Comparison of ENCODE assay signal across 1 cellular context in genomic region chr2:70087703-70088507, GRCh38.
TF ChIP-seq lines count a peak whose summit lies in the region.

No MANE protein-coding gene starts in this region.

TF ChIP-seq in HepG2, 621 proteins besides CTCF, POLR2A, EP300 and RAD21 (continued from another document and continues in another):
- TF ChIP-seq CREBL2 (CRISPR knock-in tag; IDR thresholded peaks at IDR 0.05; ENCODE audit: borderline replicate concordance) (no peak), FOXP4 (CRISPR knock-in tag; IDR thresholded peaks at IDR 0.05) (no peak), E2F2 (CRISPR knock-in tag; IDR thresholded peaks at IDR 0.05; ENCODE audit: borderline replicate concordance) (peak; percentile 74; the same call in 1 of the 2 replicates), SALL2 (CRISPR knock-in tag; IDR thresholded peaks at IDR 0.05) (no peak), HDAC1 (CRISPR knock-in tag; IDR thresholded peaks at IDR 0.05) (peak; percentile 58), SCMH1 (CRISPR knock-in tag; IDR thresholded peaks at IDR 0.05; ENCODE audit: borderline replicate concordance) (no peak), ZNF710 (CRISPR knock-in tag; IDR thresholded peaks at IDR 0.05; ENCODE audit: borderline replicate concordance) (peak; percentile 61), ZNF275 (CRISPR knock-in tag; IDR thresholded peaks at IDR 0.05; ENCODE audit: borderline replicate concordance) (peak; percentile 89; the same call in 1 of the 2 replicates), REPIN1 (CRISPR knock-in tag; IDR thresholded peaks at IDR 0.05; ENCODE audit: borderline replicate concordance, low read depth) (peak; percentile 83; the same call in 1 of the 2 replicates), ZNF546 (CRISPR knock-in tag; conservative IDR thresholded peaks at IDR 0.05) (peak; percentile 45; the same call in 1 of the 2 replicates), HNRNPL (IDR thresholded peaks at IDR 0.05; ENCODE audit: low read depth, low read length) (peak; percentile 88; the same call in 1 of the 2 replicates), FOXM1 (CRISPR knock-in tag; IDR thresholded peaks at IDR 0.05) (0 out of 2 replicates have a peak, but pooled peaks have one; percentile 40), RARG (CRISPR knock-in tag; IDR thresholded peaks at IDR 0.05; ENCODE audit: low read depth) (no peak), GABPB1 (CRISPR knock-in tag; IDR thresholded peaks at IDR 0.05) (peak; percentile 66), ZBTB20 (CRISPR knock-in tag; IDR thresholded peaks at IDR 0.05; ENCODE audit: borderline replicate concordance, low read depth) (peak; percentile 65), DMAP1 (CRISPR knock-in tag; IDR thresholded peaks at IDR 0.05) (no peak; the same call in none of the 2 replicates), NFIC (IDR thresholded peaks at IDR 0.05; ENCODE audit: low read length) (no peak; the same call in 1 of the 2 replicates), KDM5A (IDR thresholded peaks at IDR 0.05; ENCODE audit: borderline replicate concordance, low read length) (peak; percentile 45; the same call in 1 of the 2 replicates), ZSCAN30 (CRISPR knock-in tag; IDR thresholded peaks at IDR 0.05) (no peak), MIXL1 (CRISPR knock-in tag; IDR thresholded peaks at IDR 0.05) (no peak), ZNF782 (CRISPR knock-in tag; IDR thresholded peaks at IDR 0.05; ENCODE audit: borderline replicate concordance) (peak; percentile 30; the same call in 1 of the 2 replicates), ZBTB8A (CRISPR knock-in tag; IDR thresholded peaks at IDR 0.05; ENCODE audit: borderline replicate concordance, low read depth) (no peak), ATM (IDR thresholded peaks at IDR 0.05; ENCODE audit: borderline replicate concordance) (no peak), HNF4A (CRISPR knock-in tag; IDR thresholded peaks at IDR 0.05) (no peak), ZNF382 (CRISPR knock-in tag; IDR thresholded peaks at IDR 0.05; ENCODE audit: borderline replicate concordance) (no peak), HOXA5 (CRISPR knock-in tag; IDR thresholded peaks at IDR 0.05) (peak; percentile 79), TRIM24 (CRISPR knock-in tag; IDR thresholded peaks at IDR 0.05) (no peak), ZNF781 (CRISPR knock-in tag; IDR thresholded peaks at IDR 0.05; ENCODE audit: borderline replicate concordance, not compliant biosample characterization) (peak; percentile 33), ZNF101 (CRISPR knock-in tag; IDR thresholded peaks at IDR 0.05; ENCODE audit: borderline replicate concordance, low read depth) (no peak), PTBP1 (IDR thresholded peaks at IDR 0.05; ENCODE audit: low read depth, low read length, poor library complexity, severe bottlenecking) (no peak), KLF11 (CRISPR knock-in tag; IDR thresholded peaks at IDR 0.05) (no peak), ZNF747 (CRISPR knock-in tag; IDR thresholded peaks at IDR 0.05; ENCODE audit: borderline replicate concordance) (peak; percentile 90; the same call in 1 of the 2 replicates), MTA1 (CRISPR knock-in tag; IDR thresholded peaks at IDR 0.05; ENCODE audit: borderline replicate concordance) (peak; percentile 72; the same call in 1 of the 2 replicates), POLR2AphosphoS5 (IDR thresholded peaks at IDR 0.05; ENCODE audit: low read depth, low read length) (no peak; the same call in 1 of the 2 replicates), CSRNP2 (CRISPR knock-in tag; conservative IDR thresholded peaks at IDR 0.05; ENCODE audit: low read depth) (0 out of 2 replicates have a peak, but pooled peaks have one; percentile 46), AKNA (CRISPR knock-in tag; IDR thresholded peaks at IDR 0.05; ENCODE audit: borderline replicate concordance) (no peak), MAFG (CRISPR knock-in tag; IDR thresholded peaks at IDR 0.05) (peak; percentile 71; the same call in 1 of the 2 replicates), ZNF567 (CRISPR knock-in tag; IDR thresholded peaks at IDR 0.05; ENCODE audit: borderline replicate concordance) (no peak), ZNF687 (CRISPR knock-in tag; IDR thresholded peaks at IDR 0.05) (peak; percentile 97), RBFOX2 (IDR thresholded peaks at IDR 0.05; ENCODE audit: low read depth, low read length) (peak; percentile 93), ZNF770 (CRISPR knock-in tag; IDR thresholded peaks at IDR 0.05) (no peak), NFE2L1 (CRISPR knock-in tag; IDR thresholded peaks at IDR 0.05; ENCODE audit: borderline replicate concordance) (no peak), KLF15 (CRISPR knock-in tag; IDR thresholded peaks at IDR 0.05; ENCODE audit: borderline replicate concordance) (no peak; the same call in 1 of the 2 replicates)
